Comparison of ENCODE assay signal across 19 cellular contexts in genomic region chr13:19596960-19597361, GRCh38. TPM values are rescaled to one million over a fixed set of nuclear protein-coding genes. Genes with fewer than 3 reads are reported as not detected.
A peak's percentile ranks its signal among the peaks of the same experiment; 100 is the strongest.
DNase-seq lines count a peak whose midpoint lies in the region; FAIRE-seq and TF ChIP-seq lines count a peak whose summit lies in the region.
"Had no signal": no experiment of that assay in that cellular context is flagged by ENCODE, and none has a peak within 500 bp of the region (broad histone marks: within the 10 kb centered on the region; RNA-seq: fewer than 3 reads in every experiment).

No MANE protein-coding gene starts in this region.

- H3K27me3 ChIP-seq in bronchial epithelial cell (ENCODE audit: control insufficient read depth, insufficient read depth, low read length) = no peaks in the 10 kb centered on the region

- TF ChIP-seq CTCF in bronchial epithelial cell (IDR thresholded peaks at IDR 0.05; ENCODE audit: insufficient read depth, low read length, severe bottlenecking) (no peak), coronary artery (IDR thresholded peaks at IDR 0.05) (no peak)

- FAIRE-seq in bronchial epithelial cell (lab: Jason Lieb, UNC) = no peak

- H3K27ac ChIP-seq in coronary artery = no peak overlapping the region
- H3K27ac ChIP-seq: 22Rv1, skin epidermis had no signal

- DNase-seq in SIG-M5 treated with dmso at 0.1 percent for 504 hours (lab: John Stamatoyannopoulos, UW; ENCODE audit: unreplicated experiment) (peak; percentile 52), SIG-M5 (lab: John Stamatoyannopoulos, UW) (no peak), MV-4-11 (lab: John Stamatoyannopoulos, UW) (peak; percentile 63), bronchial epithelial cell (ENCODE audit: low read depth) (peak; percentile 63), renal cortical epithelial cell (ENCODE audit: low read depth) (peak; percentile 91), DMS79 (lab: John Stamatoyannopoulos, UW) (no peak), coronary artery (ENCODE audit: low spot score) (no peak), T-helper 1 cell (no peak)
- DNase-seq: activated CD4-positive, alpha-beta T cell treated with anti-CD3 and anti-CD28 coated beads for 48 hours; aorta; CD4-positive, alpha-beta memory T cell; midbrain; NCI-H1092 treated with DMSO at 0.1 percent for 48 hours; NCI-H2227 treated with DMSO at 0.1 percent for 48 hours; T-helper 2 cell had no signal

- H3K4me3 ChIP-seq in bronchial epithelial cell (ENCODE audit: low read depth, low read length) (no peak overlapping the region), coronary artery (no peak overlapping the region)
- H3K4me3 ChIP-seq: GM23338, skin epidermis had no signal

- H3K36me3 ChIP-seq in bronchial epithelial cell (ENCODE audit: control insufficient read depth, insufficient read depth, low read length) = no peaks in the 10 kb centered on the region

RNA-seq across cellular contexts. Expression of gene TPTE2, which starts 35.6 kb away (rescaled TPM):
- total RNA-seq in bronchial epithelial cell (not detected in 2 replicates), renal cortical epithelial cell (not detected in 2 replicates)
- total RNA-seq: activated T-helper 1 cell treated with anti-CD3 and anti-CD28 coated beads, Interleukin-12 subunit alpha, Interleukin-12 subunit beta, Interleukin-2, Interleukin-4 antibody, amounts not matched to agents 30 ng/mL and 10 ng/mL and 1 ng/mL, durations not matched to agents 14 hours and 24 hours and 36 hours; CD4-positive, alpha-beta memory T cell; GM23338 had no signal

RNA-seq across cellular contexts. Expression of gene MPHOSPH8, which starts 36.5 kb away (rescaled TPM):
- 9.7 and 18.7 TPM in 2 replicates for total RNA-seq in bronchial epithelial cell
- 11.8 and 26.7 TPM in 2 replicates for total RNA-seq in renal cortical epithelial cell

Comparison
In these comparisons a context has a peak if more than half of its experiments do, and no peak if none do; other contexts are left out.
1. DNase-seq: peak in SIG-M5 treated with dmso at 0.1 percent for 504 hours (single experiment), MV-4-11 (single experiment), bronchial epithelial cell (single experiment) and renal cortical epithelial cell (single experiment); none in SIG-M5 (single experiment), DMS79 (single experiment), coronary artery (single experiment) and T-helper 1 cell (0 of 5).